Comparison of ENCODE assay signal across 15 cellular contexts in the genomic region with DNA sequence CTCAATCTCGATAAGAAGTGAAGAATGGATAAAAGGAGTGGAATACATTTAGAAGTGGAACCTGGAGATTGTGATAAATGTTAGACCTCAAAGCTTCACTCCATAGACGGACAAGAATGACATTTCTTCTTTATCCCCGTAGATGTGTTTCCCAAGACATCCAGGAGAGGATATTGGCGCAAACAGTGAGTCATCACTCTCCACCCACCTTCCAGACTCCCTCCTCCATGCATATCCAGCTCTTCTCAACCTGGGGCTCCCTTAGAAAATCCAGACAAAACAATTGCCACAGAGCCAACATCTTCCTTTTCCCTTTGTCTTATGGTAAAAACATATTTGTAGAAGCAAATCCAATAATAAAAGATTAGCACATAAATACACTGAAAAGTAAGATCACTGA.
DNase-seq lines count a peak whose midpoint lies in the region; ATAC-seq, FAIRE-seq and TF ChIP-seq lines count a peak whose summit lies in the region.
"Had no signal": no experiment of that assay in that cellular context is flagged by ENCODE, and none has a peak within 500 bp of the region (broad histone marks: within the 10 kb centered on the region; RNA-seq: fewer than 3 reads in every experiment).

No MANE protein-coding gene starts in this region.

- CTCF ChIA-PET in Calu3 (lab: Charles Lee) = no interaction called here

- no peaks in the 10 kb centered on the region for H3K79me2 ChIP-seq in GM23338 (replicated peaks; ENCODE audit: insufficient read depth)

- H3K36me3 Mint-ChIP-seq in Calu3 (ENCODE audit: insufficient read depth, unreplicated experiment) (peaks cover 15% of the 10 kb centered on the region), GM23338 (ENCODE audit: low read depth) (peaks cover 33% of the 10 kb centered on the region)
- H3K36me3 Mint-ChIP-seq: CD14-positive monocyte; CD4-positive, alpha-beta memory T cell had no signal

- H3K27ac ChIP-seq in RWPE2 (ENCODE audit: poor library complexity, severe bottlenecking) (no peak overlapping the region), GM23338 (ENCODE audit: low read depth) (no peak overlapping the region)
- H3K27ac ChIP-seq: BLaER1 had no signal

- no peaks in the 10 kb centered on the region for H3K36me3 ChIP-seq in RWPE2 (ENCODE audit: low read depth)
- 0 out of 2 replicates have a peak, but pooled peaks cover 3% of the 10 kb centered on the region for H3K36me3 ChIP-seq in GM23338 (ENCODE audit: insufficient read depth)
- H3K36me3 ChIP-seq: BLaER1, HAP-1 had no signal

- H3K4me3 Mint-ChIP-seq in Calu3 (ENCODE audit: low read depth, unreplicated experiment) (no peak overlapping the region), GM23338 (no peak overlapping the region)
- H3K4me3 Mint-ChIP-seq: CD14-positive monocyte; CD4-positive, alpha-beta memory T cell had no signal

- H3K27me3 ChIP-seq in RWPE2 (ENCODE audit: insufficient read depth, poor library complexity, severe bottlenecking) (no peaks in the 10 kb centered on the region), GM23338 (ENCODE audit: insufficient read depth) (no peaks in the 10 kb centered on the region)
- H3K27me3 ChIP-seq: BLaER1 had no signal

- no peaks in the 10 kb centered on the region for H3K9me2 ChIP-seq in GM23338 (ENCODE audit: insufficient read depth)

- H3K9me3 Mint-ChIP-seq in Calu3 (ENCODE audit: low read depth, unreplicated experiment) (peaks cover 3% of the 10 kb centered on the region), GM23338 (peaks cover 98% of the 10 kb centered on the region)

- FAIRE-seq in urothelium cell line (lab: Jason Lieb, UNC) = no peak
- FAIRE-seq: GM12878 had no signal

- peak overlapping the region; percentile 94 for H3K27ac Mint-ChIP-seq in Calu3 (ENCODE audit: unreplicated experiment)
- no peak overlapping the region for H3K27ac Mint-ChIP-seq in GM23338
- H3K27ac Mint-ChIP-seq: CD4-positive, alpha-beta memory T cell had no signal

- TF ChIP-seq CTCF in Calu3 (IDR thresholded peaks at IDR 0.05; ENCODE audit: unreplicated experiment) (no peak), RWPE2 (IDR thresholded peaks at IDR 0.05; ENCODE audit: poor library complexity, severe bottlenecking) (no peak), GM23338 (conservative IDR thresholded peaks at IDR 0.05; ENCODE audit: low read depth in 2 of 2) (no peak)

- H3K27me3 Mint-ChIP-seq in Calu3 (ENCODE audit: unreplicated experiment) (no peaks in the 10 kb centered on the region), GM23338 (ENCODE audit: insufficient read depth, low read depth, poor library complexity) (peaks cover 4% of the 10 kb centered on the region)
- H3K27me3 Mint-ChIP-seq: CD4-positive, alpha-beta memory T cell had no signal

- H3K4me1 Mint-ChIP-seq in Calu3 (ENCODE audit: low read depth, unreplicated experiment) = peaks cover 44% of the 10 kb centered on the region
- H3K4me1 Mint-ChIP-seq in GM23338 = no peaks in the 10 kb centered on the region; the same call in 2 of the 3 replicates
- H3K4me1 Mint-ChIP-seq: CD4-positive, alpha-beta memory T cell had no signal

- H3K4me1 ChIP-seq in RWPE2 (ENCODE audit: insufficient read depth, poor library complexity, severe bottlenecking) (no peaks in the 10 kb centered on the region), GM23338 (ENCODE audit: insufficient read depth) (no peaks in the 10 kb centered on the region)
- H3K4me1 ChIP-seq: HAP-1 had no signal

- H3F3A ChIP-seq in GM23338 (replicated peaks; ENCODE audit: low read depth) = no peaks in the 10 kb centered on the region

- no TSS peak for BruUV-seq in Calu3 (replicated peaks; lab: Mats Ljungman, UMichigan)

- H4K20me1 ChIP-seq in GM23338 (replicated peaks; ENCODE audit: insufficient read depth) = no peaks in the 10 kb centered on the region
- H4K20me1 ChIP-seq: BLaER1 had no signal

- ATAC-seq in RWPE2 (ENCODE audit: low read depth) (peak; percentile 65; the same call in 2 of the 3 replicates), GM19455 (IDR thresholded peaks at IDR 0.05; ENCODE audit: unreplicated experiment) (no peak), GM23338 (no peak)
- ATAC-seq: GM12878 had no signal

- H3K4me2 ChIP-seq in GM23338 = no peak overlapping the region
- H3K4me2 ChIP-seq: BLaER1 had no signal

- DNase-seq in Calu3 (no peak), RWPE2 (ENCODE audit: low spot score) (no peak), inferior parietal cortex (ENCODE audit: extremely low spot score) (peak; percentile 38), urothelium cell line (ENCODE audit: low spot score) (peak; percentile 20), GF-D8 (lab: John Stamatoyannopoulos, UW) (no peak), GM23338 (ENCODE audit: low spot score) (no peak)
- DNase-seq: 8988T; CD4-positive, alpha-beta memory T cell; DMS79 treated with DMSO at 0.1 percent for 48 hours; IMR-90 had no signal

- H3K9me3 ChIP-seq in RWPE2 (ENCODE audit: severe bottlenecking) = no peaks in the 10 kb centered on the region
- H3K9me3 ChIP-seq: BLaER1, HAP-1 had no signal

- no peak overlapping the region for H3K4me3 ChIP-seq in RWPE2 (ENCODE audit: severe bottlenecking)
- H3K4me3 ChIP-seq in GM23338 = no peak overlapping the region
- H3K4me3 ChIP-seq: BLaER1, GM12878, HAP-1 had no signal

- H2AFZ ChIP-seq in GM23338 = no peak overlapping the region

- intact Hi-C loops in Calu3 (cut with micrococcal nuclease; ENCODE audit: unreplicated experiment) = loop anchor here (2.0 to 10.0 kb wide), 2 partner anchors 31 to 331 kb away; no protein-coding TSS in a partner anchor

TF ChIP-seq in GM23338, 12 proteins besides CTCF, POLR2A, EP300 and RAD21:
- no peak for TF ChIP-seq ZNF114 (CRISPR knock-in tag; IDR thresholded peaks at IDR 0.05)
- TF ChIP-seq, protein P1, sequence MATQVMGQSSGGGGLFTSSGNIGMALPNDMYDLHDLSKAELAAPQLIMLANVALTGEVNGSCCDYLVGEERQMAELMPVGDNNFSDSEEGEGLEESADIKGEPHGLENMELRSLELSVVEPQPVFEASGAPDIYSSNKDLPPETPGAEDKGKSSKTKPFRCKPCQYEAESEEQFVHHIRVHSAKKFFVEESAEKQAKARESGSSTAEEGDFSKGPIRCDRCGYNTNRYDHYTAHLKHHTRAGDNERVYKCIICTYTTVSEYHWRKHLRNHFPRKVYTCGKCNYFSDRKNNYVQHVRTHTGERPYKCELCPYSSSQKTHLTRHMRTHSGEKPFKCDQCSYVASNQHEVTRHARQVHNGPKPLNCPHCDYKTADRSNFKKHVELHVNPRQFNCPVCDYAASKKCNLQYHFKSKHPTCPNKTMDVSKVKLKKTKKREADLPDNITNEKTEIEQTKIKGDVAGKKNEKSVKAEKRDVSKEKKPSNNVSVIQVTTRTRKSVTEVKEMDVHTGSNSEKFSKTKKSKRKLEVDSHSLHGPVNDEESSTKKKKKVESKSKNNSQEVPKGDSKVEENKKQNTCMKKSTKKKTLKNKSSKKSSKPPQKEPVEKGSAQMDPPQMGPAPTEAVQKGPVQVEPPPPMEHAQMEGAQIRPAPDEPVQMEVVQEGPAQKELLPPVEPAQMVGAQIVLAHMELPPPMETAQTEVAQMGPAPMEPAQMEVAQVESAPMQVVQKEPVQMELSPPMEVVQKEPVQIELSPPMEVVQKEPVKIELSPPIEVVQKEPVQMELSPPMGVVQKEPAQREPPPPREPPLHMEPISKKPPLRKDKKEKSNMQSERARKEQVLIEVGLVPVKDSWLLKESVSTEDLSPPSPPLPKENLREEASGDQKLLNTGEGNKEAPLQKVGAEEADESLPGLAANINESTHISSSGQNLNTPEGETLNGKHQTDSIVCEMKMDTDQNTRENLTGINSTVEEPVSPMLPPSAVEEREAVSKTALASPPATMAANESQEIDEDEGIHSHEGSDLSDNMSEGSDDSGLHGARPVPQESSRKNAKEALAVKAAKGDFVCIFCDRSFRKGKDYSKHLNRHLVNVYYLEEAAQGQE (IDR thresholded peaks at IDR 0.05; ENCODE audit: unreplicated experiment) = no peak
- TF ChIP-seq ZNF331 (CRISPR knock-in tag; IDR thresholded peaks at IDR 0.05; ENCODE audit: low read depth) = no peak
- TF ChIP-seq NANOG (IDR thresholded peaks at IDR 0.05; ENCODE audit: borderline replicate concordance) = no peak
- no peak for TF ChIP-seq STAT1 (IDR thresholded peaks at IDR 0.05; ENCODE audit: unreplicated experiment)

Comparison
In these comparisons a context has a peak if more than half of its experiments do, and no peak if none do; other contexts are left out.
1. DNase-seq: peak in inferior parietal cortex (single experiment) and urothelium cell line (single experiment); none in Calu3 (single experiment), RWPE2 (single experiment), GF-D8 (single experiment) and GM23338 (single experiment).